36 cellular contexts compared by ENCODE assay signal in the genomic region with DNA sequence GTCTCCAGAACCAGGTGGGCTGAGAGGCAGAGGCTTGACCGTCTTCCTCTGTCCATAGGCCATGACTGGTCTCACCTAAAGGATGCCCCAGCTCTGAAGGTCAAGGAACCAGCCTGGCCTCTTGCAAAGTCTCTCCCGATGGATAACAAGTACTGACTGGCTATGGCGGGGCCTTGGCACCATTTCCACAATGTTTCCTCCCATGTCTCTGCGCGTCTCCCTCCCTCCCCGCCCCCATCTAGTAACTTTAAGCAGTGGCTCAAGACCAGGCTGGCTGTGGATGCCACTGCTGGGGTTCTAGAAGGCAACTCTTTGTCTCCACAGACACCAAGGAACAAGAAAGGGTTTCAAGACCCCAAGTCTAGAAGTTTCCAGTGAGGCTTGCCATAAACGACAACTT.
DNase-seq lines count a peak whose midpoint lies in the region; ATAC-seq and TF ChIP-seq lines count a peak whose summit lies in the region.
"Had no signal": no experiment of that assay in that cellular context is flagged by ENCODE, and none has a peak within 500 bp of the region (broad histone marks: within the 10 kb centered on the region; RNA-seq: fewer than 3 reads in every experiment).

No MANE protein-coding gene starts in this region.

- H3K36me3 Mint-ChIP-seq in MCF 10A (ENCODE audit: insufficient read depth, unreplicated experiment) = no peaks in the 10 kb centered on the region
- H3K36me3 Mint-ChIP-seq: activated CD4-positive, alpha-beta memory T cell treated with anti-CD3 and anti-CD28 coated beads for 36 hours; activated naive CD8-positive, alpha-beta T cell treated with anti-CD3 and anti-CD28 coated beads, Interleukin-2, amount 10 ng/mL, durations not matched to agents 7 days and 5 days; CD8-positive, alpha-beta T cell; mesothelial cell of epicardium; naive thymus-derived CD4-positive, alpha-beta T cell; stimulated activated memory B cell treated with anti-CD40 and anti-IgM and Interleukin-4, amounts not matched to agents 10 μg/mL and 1 μg/mL and 100 μg/mL, for 72 hours had no signal

- intact Hi-C loops in breast epithelium (cut with DNase I; ENCODE audit: low total_unique reads) (no loop called here), MCF 10A (cut with micrococcal nuclease) (no loop called here), gastrocnemius medialis (cut with DNase I; ENCODE audit: low total_unique reads) (loop anchor here (5.0 kb wide), 2 partner anchors 56 to 284 kb away; no protein-coding TSS in a partner anchor)

- no peak overlapping the region for H3K4me3 Mint-ChIP-seq in MCF 10A (ENCODE audit: unreplicated experiment)
- H3K4me3 Mint-ChIP-seq: activated CD4-positive, alpha-beta memory T cell treated with anti-CD3 and anti-CD28 coated beads for 36 hours; activated naive CD8-positive, alpha-beta T cell treated with anti-CD3 and anti-CD28 coated beads, Interleukin-2, amount 10 ng/mL, durations not matched to agents 7 days and 5 days; CD8-positive, alpha-beta T cell; mesothelial cell of epicardium; naive thymus-derived CD4-positive, alpha-beta T cell; stimulated activated memory B cell treated with anti-CD40 and anti-IgM and Interleukin-4, amounts not matched to agents 10 μg/mL and 1 μg/mL and 100 μg/mL, for 72 hours; T-helper 1 cell treated with Interleukin-12 subunit alpha and Interleukin-12 subunit beta and Interleukin-4 antibody, amounts not matched to agents 30 μg/mL and 1 μg/mL, for 36 hours had no signal

- H3K4me1 Mint-ChIP-seq in MCF 10A (ENCODE audit: insufficient read depth, unreplicated experiment) = peaks cover 7% of the 10 kb centered on the region

- H3K4me3 ChIP-seq in breast epithelium (peak overlapping the region in 1 of 3 donors; percentile 44), SJSA1 (no peak overlapping the region), gastrocnemius medialis (no peak overlapping the region)
- H3K4me3 ChIP-seq: pancreas, right lobe of liver, SK-N-MC, thoracic aorta had no signal

- no peaks in the 10 kb centered on the region for H3K9me3 ChIP-seq in breast epithelium
- no peaks in the 10 kb centered on the region for H3K9me3 ChIP-seq in SJSA1 (replicated peaks)
- H3K9me3 ChIP-seq in gastrocnemius medialis = no peaks in the 10 kb centered on the region
- H3K9me3 ChIP-seq: ascending aorta, pancreas, right lobe of liver, thoracic aorta had no signal

- H3K36me3 ChIP-seq in breast epithelium (no peaks in the 10 kb centered on the region), SJSA1 (no peaks in the 10 kb centered on the region), gastrocnemius medialis (no peaks in the 10 kb centered on the region)
- H3K36me3 ChIP-seq: ascending aorta, pancreas, right lobe of liver, thoracic aorta had no signal

- in situ Hi-C loops in gastrocnemius medialis (cut with MboI; ENCODE audit: low sequenced_read_pairs in 4 of 4) = no loop called here

- H3K27me3 ChIP-seq in breast epithelium = no peaks in the 10 kb centered on the region
- H3K27me3 ChIP-seq in SJSA1 (replicated peaks) = no peaks in the 10 kb centered on the region
- no peaks in the 10 kb centered on the region for H3K27me3 ChIP-seq in gastrocnemius medialis
- H3K27me3 ChIP-seq: ascending aorta, pancreas, right lobe of liver had no signal

- H3K27me3 Mint-ChIP-seq in MCF 10A (ENCODE audit: insufficient read depth, unreplicated experiment) = no peaks in the 10 kb centered on the region
- H3K27me3 Mint-ChIP-seq: activated CD4-positive, alpha-beta memory T cell treated with anti-CD3 and anti-CD28 coated beads for 36 hours; stimulated activated memory B cell treated with anti-CD40 and anti-IgM and Interleukin-4, amounts not matched to agents 10 μg/mL and 1 μg/mL and 100 μg/mL, for 72 hours had no signal

- peaks cover 14% of the 10 kb centered on the region for H3K9me3 Mint-ChIP-seq in MCF 10A (ENCODE audit: unreplicated experiment)
- H3K9me3 Mint-ChIP-seq: activated CD4-positive, alpha-beta memory T cell treated with anti-CD3 and anti-CD28 coated beads for 36 hours; CD8-positive, alpha-beta T cell; stimulated activated memory B cell treated with anti-CD40 and anti-IgM and Interleukin-4, amounts not matched to agents 10 μg/mL and 1 μg/mL and 100 μg/mL, for 72 hours had no signal

- peak overlapping the region; percentile 84 to 91 for H3K27ac ChIP-seq in breast epithelium
- H3K27ac ChIP-seq in SJSA1 = peak overlapping the region; percentile 83
- H3K27ac ChIP-seq in gastrocnemius medialis = peak overlapping the region; percentile 75 to 90 (median 85)
- H3K27ac ChIP-seq: epithelial cell of prostate, pancreas, right lobe of liver, SK-N-MC had no signal

- peaks cover 0 to 11% of the 10 kb centered on the region in 2 donors for H3K4me1 ChIP-seq in breast epithelium
- peaks cover 55% of the 10 kb centered on the region for H3K4me1 ChIP-seq in SJSA1 (replicated peaks)
- H3K4me1 ChIP-seq in gastrocnemius medialis = peaks cover 49% of the 10 kb centered on the region in 2 donors
- H3K4me1 ChIP-seq: pancreas had no signal

- BruUV-seq in MCF 10A (replicated peaks; lab: Mats Ljungman, UMichigan) = no TSS peak

- no peak overlapping the region for H3K27ac Mint-ChIP-seq in MCF 10A (ENCODE audit: low read depth, unreplicated experiment)
- H3K27ac Mint-ChIP-seq: activated CD4-positive, alpha-beta memory T cell treated with anti-CD3 and anti-CD28 coated beads for 36 hours; activated naive CD8-positive, alpha-beta T cell treated with anti-CD3 and anti-CD28 coated beads, Interleukin-2, amount 10 ng/mL, durations not matched to agents 7 days and 5 days; CD8-positive, alpha-beta T cell; naive thymus-derived CD4-positive, alpha-beta T cell; stimulated activated memory B cell treated with anti-CD40 and anti-IgM and Interleukin-4, amounts not matched to agents 10 μg/mL and 1 μg/mL and 100 μg/mL, for 72 hours; T-helper 1 cell treated with Interleukin-12 subunit alpha and Interleukin-12 subunit beta and Interleukin-4 antibody, amounts not matched to agents 30 μg/mL and 1 μg/mL, for 36 hours had no signal

- POLR2A ChIA-PET in MCF 10A (lab: Yijun Ruan, JAX) = no interaction called here

- TF ChIP-seq POLR2A in breast epithelium (IDR thresholded peaks at IDR 0.05) = no peak
- TF ChIP-seq POLR2A in gastrocnemius medialis (IDR thresholded peaks at IDR 0.05) = no peak

- TF ChIP-seq CTCF in breast epithelium (IDR thresholded peaks at IDR 0.05) (no peak), MCF 10A (IDR thresholded peaks at IDR 0.05; ENCODE audit: unreplicated experiment) (no peak), gastrocnemius medialis (IDR thresholded peaks at IDR 0.05 in 4 of 5, conservative IDR thresholded peaks at IDR 0.05 in 1 of 5) (no peak)

- CTCF ChIA-PET in MCF 10A (lab: Yijun Ruan, JAX) = no interaction called here

- no peak for DNase-seq in breast epithelium (ENCODE audit: low spot score in 2 of 2)
- DNase-seq in MCF 10A (ENCODE audit: unreplicated experiment) = no peak
- peak in 1 of 2 experiments; percentile 26 for DNase-seq in SJSA1 (ENCODE audit: low read depth in 1 of 2, low spot score in 2 of 2)
- peak; percentile 34 for DNase-seq in left lobe of liver (ENCODE audit: low spot score)
- no peak for DNase-seq in gastrocnemius medialis
- no peak for DNase-seq in H4 (ENCODE audit: low spot score)
- DNase-seq in COLO829 (ENCODE audit: low spot score) = no peak
- DNase-seq: activated CD4-positive, alpha-beta memory T cell treated with anti-CD3 and anti-CD28 coated beads for 36 hours; activated CD4-positive, CD25-positive, alpha-beta regulatory T cell treated with anti-CD3 and anti-CD28 coated beads, Interleukin-2, amount 50 U/mL, for 72 hours; activated gamma-delta T cell; activated naive CD8-positive, alpha-beta T cell treated with anti-CD3 and anti-CD28 coated beads, Interleukin-2, amount 10 ng/mL, durations not matched to agents 7 days and 5 days; activated T-cell treated with anti-CD3 and anti-CD28 coated beads for 4 hours; AML-193; DMS 273 treated with DMSO at 0.1 percent for 48 hours; Kasumi-1; left colon; MV-4-11; NCI-H1436 treated with DMSO at 0.1 percent for 48 hours; NCI-H345; NCI-H748 treated with DMSO at 0.1 percent for 48 hours; right lobe of liver; RPMI8226; stimulated activated CD4-positive, alpha-beta T cell treated with anti-CD3 and anti-CD28 coated beads, Interleukin-12 subunit alpha, Interleukin-12 subunit beta, amount 100 ng/mL, for 4 hours; stimulated activated CD4-positive, alpha-beta T cell treated with anti-CD3 and anti-CD28 coated beads, Interleukin-4, amount 100 ng/mL, for 4 hours had no signal

- no peak for ATAC-seq in left lobe of liver
- no peak for ATAC-seq in gastrocnemius medialis
- no peak for ATAC-seq in HG03520 (IDR thresholded peaks at IDR 0.05; ENCODE audit: unreplicated experiment)
- ATAC-seq: CD8-positive, alpha-beta T cell; HepG2; left colon; naive thymus-derived CD4-positive, alpha-beta T cell; right lobe of liver; stimulated activated memory B cell treated with anti-CD40 and anti-IgM and Interleukin-4, amounts not matched to agents 10 μg/mL and 1 μg/mL and 100 μg/mL, for 72 hours had no signal
